ENCODE assay signal across 9 cellular contexts in the genomic region with DNA sequence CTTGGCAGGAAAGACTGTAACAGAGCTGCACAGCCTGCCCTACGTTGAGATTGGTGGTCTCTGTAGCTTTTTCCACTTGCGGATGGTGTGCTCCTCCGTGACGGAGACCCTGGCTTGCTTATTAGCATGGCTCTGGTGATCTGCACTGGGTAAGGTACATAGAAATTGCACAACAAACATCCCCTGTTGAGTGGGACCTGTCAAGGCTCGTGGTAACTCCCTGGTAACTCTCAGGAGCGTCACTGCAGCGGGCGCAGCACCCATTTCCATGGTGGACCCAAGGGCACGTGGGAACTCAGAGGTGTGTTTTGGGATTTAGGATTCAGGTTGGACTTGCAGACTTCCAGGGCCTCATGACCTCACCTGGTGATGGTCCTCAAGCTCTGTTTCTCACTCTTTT. TPM values are rescaled to one million over a fixed set of nuclear protein-coding genes. Genes with fewer than 3 reads are reported as not detected.
DNase-seq lines count a peak whose midpoint lies in the region; ATAC-seq and FAIRE-seq lines count a peak whose summit lies in the region.
"Had no signal": no experiment of that assay in that cellular context is flagged by ENCODE, and none has a peak within 500 bp of the region (broad histone marks: within the 10 kb centered on the region; RNA-seq: fewer than 3 reads in every experiment).

No MANE protein-coding gene starts in this region.

- DNase-seq in activated CD8-positive, alpha-beta memory T cell treated with anti-CD3 and anti-CD28 coated beads, Interleukin-2, amount 10 ng/mL, durations not matched to agents 7 days and 5 days, result no peak
- DNase-seq in activated CD8-positive, alpha-beta memory T cell treated with anti-CD3 and anti-CD28 coated beads, Interleukin-2, amount 50 U/mL, for 48 hours, result no peak
- DNase-seq in immature natural killer cell (no peak), HTR-8/SVneo (ENCODE audit: insufficient read length, low spot score) (no peak)
- no peak for DNase-seq in activated CD8-positive, alpha-beta memory T cell treated with anti-CD3 and anti-CD28 coated beads for 24 hours
- DNase-seq: SIG-M5 had no signal

- H3K27ac ChIP-seq in stomach smooth muscle (ENCODE audit: low read length), result no peak overlapping the region

- H3K4me3 ChIP-seq in stomach smooth muscle (ENCODE audit: low read length in 2 of 2), result peak overlapping the region; percentile 73 to 82

- peaks cover 0 to 3% of the 10 kb centered on the region in 2 donors for H3K36me3 ChIP-seq in stomach smooth muscle (ENCODE audit: control insufficient read depth in 2 of 2, insufficient read depth in 2 of 2, low read length in 2 of 2)

- no peak for ATAC-seq in activated CD8-positive, alpha-beta memory T cell treated with anti-CD3 and anti-CD28 coated beads, Interleukin-2, amount 10 ng/mL, durations not matched to agents 7 days and 5 days
- ATAC-seq in activated T-helper 17 cell treated with anti-CD3 and anti-CD28 coated beads, Interleukin-2, amount 50 U/mL, for 72 hours (replicated peaks), result no peak
- no peak for ATAC-seq in GM18868 (IDR thresholded peaks at IDR 0.05; ENCODE audit: unreplicated experiment)

- no peaks in the 10 kb centered on the region for H3K9me3 Mint-ChIP-seq in activated CD8-positive, alpha-beta memory T cell treated with anti-CD3 and anti-CD28 coated beads, Interleukin-2, amount 10 ng/mL, durations not matched to agents 7 days and 5 days (ENCODE audit: low read depth)
- no peaks in the 10 kb centered on the region for H3K9me3 Mint-ChIP-seq in activated T-helper 17 cell treated with anti-CD3 and anti-CD28 coated beads, Interleukin-2, amount 50 U/mL, for 72 hours
- H3K9me3 Mint-ChIP-seq in immature natural killer cell, result no peaks in the 10 kb centered on the region

- H3K4me1 ChIP-seq in stomach smooth muscle (ENCODE audit: control insufficient read depth, insufficient read depth, low read length), result peaks cover 15% of the 10 kb centered on the region

- peaks cover 18% of the 10 kb centered on the region for H3K4me1 Mint-ChIP-seq in activated CD8-positive, alpha-beta memory T cell treated with anti-CD3 and anti-CD28 coated beads, Interleukin-2, amount 10 ng/mL, durations not matched to agents 7 days and 5 days
- H3K4me1 Mint-ChIP-seq in activated T-helper 17 cell treated with anti-CD3 and anti-CD28 coated beads, Interleukin-2, amount 50 U/mL, for 72 hours, result peaks cover 6% of the 10 kb centered on the region
- H3K4me1 Mint-ChIP-seq in immature natural killer cell, result peaks cover 14 to 22% of the 10 kb centered on the region in 2 donors

- CTCF ChIA-PET in activated CD8-positive, alpha-beta memory T cell treated with anti-CD3 and anti-CD28 coated beads, Interleukin-2, amount 10 ng/mL, durations not matched to agents 7 days and 5 days (lab: Charles Lee), result interaction anchor here (1.4 kb wide), 1 partner anchor 11 kb away, joined by 5 read pairs; no protein-coding TSS in a partner anchor

- peak overlapping the region; percentile 65 for H3K4me3 Mint-ChIP-seq in activated CD8-positive, alpha-beta memory T cell treated with anti-CD3 and anti-CD28 coated beads, Interleukin-2, amount 10 ng/mL, durations not matched to agents 7 days and 5 days
- peak overlapping the region; percentile 62 for H3K4me3 Mint-ChIP-seq in activated T-helper 17 cell treated with anti-CD3 and anti-CD28 coated beads, Interleukin-2, amount 50 U/mL, for 72 hours
- H3K4me3 Mint-ChIP-seq in immature natural killer cell, result peak overlapping the region; percentile 74 to 81 (median 80)

- FAIRE-seq in HTR-8/SVneo (lab: Jason Lieb, UNC), result no peak

- no peaks in the 10 kb centered on the region for H3K9me3 ChIP-seq in stomach smooth muscle (ENCODE audit: control insufficient read depth in 2 of 2, low read length in 2 of 2)

- no peaks in the 10 kb centered on the region for H3K27me3 ChIP-seq in stomach smooth muscle (ENCODE audit: control insufficient read depth in 1 of 2, insufficient read depth in 2 of 2, low read length in 2 of 2)

- H3K36me3 Mint-ChIP-seq in activated CD8-positive, alpha-beta memory T cell treated with anti-CD3 and anti-CD28 coated beads, Interleukin-2, amount 10 ng/mL, durations not matched to agents 7 days and 5 days, result no peaks in the 10 kb centered on the region
- H3K36me3 Mint-ChIP-seq in activated T-helper 17 cell treated with anti-CD3 and anti-CD28 coated beads, Interleukin-2, amount 50 U/mL, for 72 hours (ENCODE audit: low read depth), result peaks cover 6% of the 10 kb centered on the region
- peaks cover 0 to 9% (median 0%) of the 10 kb centered on the region in 3 donors for H3K36me3 Mint-ChIP-seq in immature natural killer cell

- H3K27me3 Mint-ChIP-seq in activated CD8-positive, alpha-beta memory T cell treated with anti-CD3 and anti-CD28 coated beads, Interleukin-2, amount 10 ng/mL, durations not matched to agents 7 days and 5 days, result peaks cover 11% of the 10 kb centered on the region
- H3K27me3 Mint-ChIP-seq in activated T-helper 17 cell treated with anti-CD3 and anti-CD28 coated beads, Interleukin-2, amount 50 U/mL, for 72 hours, result no peaks in the 10 kb centered on the region
- H3K27me3 Mint-ChIP-seq in immature natural killer cell (ENCODE audit: low read depth in 3 of 3), result peaks cover 0 to 3% (median 0%) of the 10 kb centered on the region in 3 donors

- no peak overlapping the region for H3K27ac Mint-ChIP-seq in activated CD8-positive, alpha-beta memory T cell treated with anti-CD3 and anti-CD28 coated beads, Interleukin-2, amount 10 ng/mL, durations not matched to agents 7 days and 5 days
- peak overlapping the region; percentile 38 for H3K27ac Mint-ChIP-seq in activated T-helper 17 cell treated with anti-CD3 and anti-CD28 coated beads, Interleukin-2, amount 50 U/mL, for 72 hours
- H3K27ac Mint-ChIP-seq in immature natural killer cell, result peak overlapping the region in 3 of 6 donors; percentile 42 to 75 (median 66)

- H3K9ac ChIP-seq in stomach smooth muscle (ENCODE audit: low read length in 2 of 2), result peak overlapping the region; percentile 60 to 73

RNA-seq across cellular contexts. Expression of a gene that starts 1.1 kb away (rescaled TPM):
- 1 to 10 TPM; 6.8 to 8.8 TPM for total RNA-seq in activated CD8-positive, alpha-beta memory T cell treated with anti-CD3 and anti-CD28 coated beads, Interleukin-2, amount 10 ng/mL, durations not matched to agents 7 days and 5 days
- 1 to 10 TPM; 3.4 to 7.2 TPM for total RNA-seq in activated T-helper 17 cell treated with anti-CD3 and anti-CD28 coated beads, Interleukin-2, amount 50 U/mL, for 72 hours
- polyA plus RNA-seq in immature natural killer cell, result 1 to 10 TPM; 1.9 to 7.0 (median 2.2) TPM

RNA-seq across cellular contexts. Expression of a gene that starts 33.1 kb away (rescaled TPM):
- 10 to 100 TPM in 1 of 2 experiments, 1 to 10 TPM in 1; 9.1 to 11.5 TPM for total RNA-seq in activated CD8-positive, alpha-beta memory T cell treated with anti-CD3 and anti-CD28 coated beads, Interleukin-2, amount 10 ng/mL, durations not matched to agents 7 days and 5 days
- total RNA-seq in activated T-helper 17 cell treated with anti-CD3 and anti-CD28 coated beads, Interleukin-2, amount 50 U/mL, for 72 hours, result 10 to 100 TPM in 1 of 2 donors, 1 to 10 TPM in 1; 6.2 to 23.7 TPM
- 1 to 10 TPM; 1.0 to 8.5 (median 7.2) TPM for polyA plus RNA-seq in immature natural killer cell
